ENCODE assay signal across 24 cellular contexts in genomic region chr9:136805207-136805740, GRCh38. TPM values are rescaled to one million over a fixed set of nuclear protein-coding genes. Genes with fewer than 3 reads are reported as not detected.
DNase-seq lines count a peak whose midpoint lies in the region; ATAC-seq lines count a peak whose summit lies in the region.
"Had no signal": no experiment of that assay in that cellular context is flagged by ENCODE, and none has a peak within 500 bp of the region (broad histone marks: within the 10 kb centered on the region; RNA-seq: fewer than 3 reads in every experiment).

No MANE protein-coding gene starts in this region.

- H3K4me3 ChIP-seq in CD4-positive, CD25-positive, alpha-beta regulatory T cell (ENCODE audit: low read depth, low read length) = no peak overlapping the region
- H3K4me3 ChIP-seq: BLaER1 treated with 17β-estradiol and CSF1 and Interleukin-3, amounts not matched to agents 10 nM and 100 nM; left ventricle myocardium inferior; tibial nerve had no signal

- peaks cover 3% of the 10 kb centered on the region for H3K36me3 Mint-ChIP-seq in CD4-positive, CD25-positive, alpha-beta regulatory T cell
- peaks cover 20% of the 10 kb centered on the region for H3K36me3 Mint-ChIP-seq in activated T-helper 2 cell treated with anti-CD3 and anti-CD28 coated beads, Interferon-gamma antibody, Interleukin-2, Interleukin-4, amounts not matched to agents 10 μg/mL and 5 μg/mL and 100 μg/mL, durations not matched to agents 14 hours and 24 hours and 36 hours (ENCODE audit: low read depth)
- no peaks in the 10 kb centered on the region for H3K36me3 Mint-ChIP-seq in natural killer cell treated with Interleukin-12 subunit alpha and Interleukin-12 subunit beta and Interleukin-15 and Interleukin-18, amount 100 ng/mL, for 72 hours
- peaks cover 11% of the 10 kb centered on the region for H3K36me3 Mint-ChIP-seq in activated CD8-positive, alpha-beta T cell treated with anti-CD3 and anti-CD28 coated beads, Interleukin-2, amount 10 ng/mL, durations not matched to agents 7 days and 5 days (ENCODE audit: low read depth)
- peaks cover 15% of the 10 kb centered on the region for H3K36me3 Mint-ChIP-seq in stimulated activated memory B cell treated with anti-CD40 and anti-IgM and Interleukin-4, amounts not matched to agents 10 μg/mL and 1 μg/mL and 100 μg/mL, for 72 hours

- H3K27ac Mint-ChIP-seq in CD4-positive, CD25-positive, alpha-beta regulatory T cell = peak overlapping the region in 1 of 3 donors; percentile 57
- H3K27ac Mint-ChIP-seq in activated T-helper 2 cell treated with anti-CD3 and anti-CD28 coated beads, Interferon-gamma antibody, Interleukin-2, Interleukin-4, amounts not matched to agents 10 μg/mL and 5 μg/mL and 100 μg/mL, durations not matched to agents 14 hours and 24 hours and 36 hours = no peak overlapping the region
- H3K27ac Mint-ChIP-seq in natural killer cell treated with Interleukin-12 subunit alpha and Interleukin-12 subunit beta and Interleukin-15 and Interleukin-18, amount 100 ng/mL, for 72 hours = no peak overlapping the region
- H3K27ac Mint-ChIP-seq in activated CD8-positive, alpha-beta T cell treated with anti-CD3 and anti-CD28 coated beads, Interleukin-2, amount 10 ng/mL, durations not matched to agents 7 days and 5 days = no peak overlapping the region
- H3K27ac Mint-ChIP-seq in stimulated activated memory B cell treated with anti-CD40 and anti-IgM and Interleukin-4, amounts not matched to agents 10 μg/mL and 1 μg/mL and 100 μg/mL, for 72 hours = no peak overlapping the region

- CTCF ChIA-PET in activated CD8-positive, alpha-beta T cell treated with anti-CD3 and anti-CD28 coated beads, Interleukin-2, amount 10 ng/mL, durations not matched to agents 7 days and 5 days (lab: Charles Lee) = interaction anchor here (0.9 to 4.4 kb wide), 3 partner anchors 14 to 37 kb away, joined by 3 to 29 read pairs (median 23); partner anchors contain the start of genes AJM1 and TMEM141

- intact Hi-C loops in activated T-helper 2 cell treated with anti-CD3 and anti-CD28 coated beads, Interferon-gamma antibody, Interleukin-2, Interleukin-4, amounts not matched to agents 10 μg/mL and 5 μg/mL and 100 μg/mL, durations not matched to agents 14 hours and 24 hours and 36 hours (cut with micrococcal nuclease) = loop anchor here (5.0 kb wide), 1 partner anchor 42 kb away; the partner anchor contains the start of gene PHPT1

- POLR2A ChIA-PET in activated CD8-positive, alpha-beta T cell treated with anti-CD3 and anti-CD28 coated beads, Interleukin-2, amount 10 ng/mL, durations not matched to agents 7 days and 5 days (lab: Charles Lee) = interaction anchor here (1.6 kb wide), 1 partner anchor 43 kb away, joined by 3 read pairs; no protein-coding TSS in a partner anchor

- peaks cover 18% of the 10 kb centered on the region for H3K27me3 Mint-ChIP-seq in CD4-positive, CD25-positive, alpha-beta regulatory T cell
- H3K27me3 Mint-ChIP-seq in activated T-helper 2 cell treated with anti-CD3 and anti-CD28 coated beads, Interferon-gamma antibody, Interleukin-2, Interleukin-4, amounts not matched to agents 10 μg/mL and 5 μg/mL and 100 μg/mL, durations not matched to agents 14 hours and 24 hours and 36 hours (ENCODE audit: low read depth) = peaks cover 14% of the 10 kb centered on the region
- no peaks in the 10 kb centered on the region for H3K27me3 Mint-ChIP-seq in natural killer cell treated with Interleukin-12 subunit alpha and Interleukin-12 subunit beta and Interleukin-15 and Interleukin-18, amount 100 ng/mL, for 72 hours
- H3K27me3 Mint-ChIP-seq in activated CD8-positive, alpha-beta T cell treated with anti-CD3 and anti-CD28 coated beads, Interleukin-2, amount 10 ng/mL, durations not matched to agents 7 days and 5 days (ENCODE audit: low read depth) = peaks cover 14% of the 10 kb centered on the region
- no peaks in the 10 kb centered on the region for H3K27me3 Mint-ChIP-seq in stimulated activated memory B cell treated with anti-CD40 and anti-IgM and Interleukin-4, amounts not matched to agents 10 μg/mL and 1 μg/mL and 100 μg/mL, for 72 hours

- H3K9me3 ChIP-seq in CD4-positive, CD25-positive, alpha-beta regulatory T cell (ENCODE audit: control insufficient read depth in 2 of 2, low read length in 2 of 2) = no peaks in the 10 kb centered on the region
- H3K9me3 ChIP-seq: BLaER1 treated with 17β-estradiol and CSF1 and Interleukin-3, amounts not matched to agents 10 nM and 100 nM; left ventricle myocardium inferior; tibial nerve had no signal

- peak overlapping the region; percentile 13 to 69 (median 36) for H3K4me3 Mint-ChIP-seq in CD4-positive, CD25-positive, alpha-beta regulatory T cell
- H3K4me3 Mint-ChIP-seq in activated T-helper 2 cell treated with anti-CD3 and anti-CD28 coated beads, Interferon-gamma antibody, Interleukin-2, Interleukin-4, amounts not matched to agents 10 μg/mL and 5 μg/mL and 100 μg/mL, durations not matched to agents 14 hours and 24 hours and 36 hours (ENCODE audit: low read depth) = peak overlapping the region; percentile 2
- peak overlapping the region; percentile 25 for H3K4me3 Mint-ChIP-seq in natural killer cell treated with Interleukin-12 subunit alpha and Interleukin-12 subunit beta and Interleukin-15 and Interleukin-18, amount 100 ng/mL, for 72 hours
- H3K4me3 Mint-ChIP-seq in activated CD8-positive, alpha-beta T cell treated with anti-CD3 and anti-CD28 coated beads, Interleukin-2, amount 10 ng/mL, durations not matched to agents 7 days and 5 days = no peak overlapping the region
- no peak overlapping the region for H3K4me3 Mint-ChIP-seq in stimulated activated memory B cell treated with anti-CD40 and anti-IgM and Interleukin-4, amounts not matched to agents 10 μg/mL and 1 μg/mL and 100 μg/mL, for 72 hours

- H3K4me1 Mint-ChIP-seq in CD4-positive, CD25-positive, alpha-beta regulatory T cell = peaks cover 4 to 52% (median 12%) of the 10 kb centered on the region in 4 donors
- peaks cover 23% of the 10 kb centered on the region for H3K4me1 Mint-ChIP-seq in activated T-helper 2 cell treated with anti-CD3 and anti-CD28 coated beads, Interferon-gamma antibody, Interleukin-2, Interleukin-4, amounts not matched to agents 10 μg/mL and 5 μg/mL and 100 μg/mL, durations not matched to agents 14 hours and 24 hours and 36 hours (ENCODE audit: low read depth)
- H3K4me1 Mint-ChIP-seq in natural killer cell treated with Interleukin-12 subunit alpha and Interleukin-12 subunit beta and Interleukin-15 and Interleukin-18, amount 100 ng/mL, for 72 hours (ENCODE audit: low read depth in 2 of 2) = peaks cover 14 to 16% of the 10 kb centered on the region in 2 donors
- peaks cover 37% of the 10 kb centered on the region for H3K4me1 Mint-ChIP-seq in activated CD8-positive, alpha-beta T cell treated with anti-CD3 and anti-CD28 coated beads, Interleukin-2, amount 10 ng/mL, durations not matched to agents 7 days and 5 days (ENCODE audit: low read depth)
- H3K4me1 Mint-ChIP-seq in stimulated activated memory B cell treated with anti-CD40 and anti-IgM and Interleukin-4, amounts not matched to agents 10 μg/mL and 1 μg/mL and 100 μg/mL, for 72 hours = peaks cover 59% of the 10 kb centered on the region

- H3K9me3 Mint-ChIP-seq in CD4-positive, CD25-positive, alpha-beta regulatory T cell = no peaks in the 10 kb centered on the region
- no peaks in the 10 kb centered on the region for H3K9me3 Mint-ChIP-seq in activated T-helper 2 cell treated with anti-CD3 and anti-CD28 coated beads, Interferon-gamma antibody, Interleukin-2, Interleukin-4, amounts not matched to agents 10 μg/mL and 5 μg/mL and 100 μg/mL, durations not matched to agents 14 hours and 24 hours and 36 hours
- H3K9me3 Mint-ChIP-seq in natural killer cell treated with Interleukin-12 subunit alpha and Interleukin-12 subunit beta and Interleukin-15 and Interleukin-18, amount 100 ng/mL, for 72 hours = no peaks in the 10 kb centered on the region
- no peaks in the 10 kb centered on the region for H3K9me3 Mint-ChIP-seq in activated CD8-positive, alpha-beta T cell treated with anti-CD3 and anti-CD28 coated beads, Interleukin-2, amount 10 ng/mL, durations not matched to agents 7 days and 5 days (ENCODE audit: insufficient read depth)
- no peaks in the 10 kb centered on the region for H3K9me3 Mint-ChIP-seq in stimulated activated memory B cell treated with anti-CD40 and anti-IgM and Interleukin-4, amounts not matched to agents 10 μg/mL and 1 μg/mL and 100 μg/mL, for 72 hours

- H3K36me3 ChIP-seq in CD4-positive, CD25-positive, alpha-beta regulatory T cell (ENCODE audit: control insufficient read depth, insufficient read depth, low read length) = peaks cover 7% of the 10 kb centered on the region
- H3K36me3 ChIP-seq: left ventricle myocardium inferior had no signal

- peaks cover 46% of the 10 kb centered on the region for H3K4me1 ChIP-seq in CD4-positive, CD25-positive, alpha-beta regulatory T cell (ENCODE audit: control insufficient read depth, insufficient read depth, low read length, poor library complexity, severe bottlenecking)

- no peak overlapping the region for H3K27ac ChIP-seq in CD4-positive, CD25-positive, alpha-beta regulatory T cell (ENCODE audit: insufficient read depth, low read length, poor library complexity, severe bottlenecking)
- H3K27ac ChIP-seq: BLaER1 treated with 17β-estradiol and CSF1 and Interleukin-3, amounts not matched to agents 10 nM and 100 nM; left ventricle myocardium inferior; tibial nerve had no signal

- H3K27me3 ChIP-seq in CD4-positive, CD25-positive, alpha-beta regulatory T cell (ENCODE audit: control insufficient read depth, insufficient read depth, low read length) = no peaks in the 10 kb centered on the region

- no peak for ATAC-seq in CD4-positive, CD25-positive, alpha-beta regulatory T cell (ENCODE audit: low read depth in 2 of 2)
- no peak for ATAC-seq in natural killer cell treated with Interleukin-12 subunit alpha and Interleukin-12 subunit beta and Interleukin-15 and Interleukin-18, amount 100 ng/mL, for 72 hours
- ATAC-seq in activated CD8-positive, alpha-beta T cell treated with anti-CD3 and anti-CD28 coated beads, Interleukin-2, amount 10 ng/mL, durations not matched to agents 7 days and 5 days = no peak
- ATAC-seq in stimulated activated memory B cell treated with anti-CD40 and anti-IgM and Interleukin-4, amounts not matched to agents 10 μg/mL and 1 μg/mL and 100 μg/mL, for 72 hours = no peak
- ATAC-seq: activated CD4-positive, CD25-positive, alpha-beta regulatory T cell treated with anti-CD3 and anti-CD28 coated beads, Interleukin-2, amount 50 U/mL, for 24 hours; Panc1; sciatic nerve had no signal

- DNase-seq in 8988T = peak; percentile 14
- no peak for DNase-seq in CD4-positive, CD25-positive, alpha-beta regulatory T cell
- no peak for DNase-seq in activated T-helper 2 cell treated with anti-CD3 and anti-CD28 coated beads, Interferon-gamma antibody, Interleukin-2, Interleukin-4, amounts not matched to agents 10 μg/mL and 5 μg/mL and 100 μg/mL, durations not matched to agents 14 hours and 24 hours and 36 hours (ENCODE audit: low spot score)
- no peak for DNase-seq in natural killer cell treated with Interleukin-12 subunit alpha and Interleukin-12 subunit beta and Interleukin-15 and Interleukin-18, amount 100 ng/mL, for 72 hours (ENCODE audit: low spot score)
- DNase-seq in activated CD8-positive, alpha-beta T cell treated with anti-CD3 and anti-CD28 coated beads, Interleukin-2, amount 10 ng/mL, durations not matched to agents 7 days and 5 days = no peak
- no peak for DNase-seq in stimulated activated CD8-positive, alpha-beta memory T cell treated with anti-CD3 and anti-CD28 coated beads, Interleukin-4, amount 100 ng/mL, for 48 hours
- DNase-seq: activated CD8-positive, alpha-beta memory T cell treated with anti-CD3 and anti-CD28 coated beads, Interleukin-2, amount 50 U/mL, for 4 hours; activated naive CD4-positive, alpha-beta T cell; cerebellar nuclear complex; DMS153; effector memory CD4-positive, alpha-beta T cell; NCI-H69; stimulated activated naive CD4-positive, alpha-beta T cell treated with Interleukin-2 at 50 U/mL for 16 hours; T-helper 9 cell had no signal

RNA-seq across cellular contexts. Expression of gene RABL6, which starts 2.5 kb away (rescaled TPM):
- 63.6 TPM for total RNA-seq in CD4-positive, CD25-positive, alpha-beta regulatory T cell
- 10 to 100 TPM in 2 of 4 donors, 1 to 10 TPM in 2; 9.4 to 13.9 (median 10.6) TPM for polyA plus RNA-seq in CD4-positive, CD25-positive, alpha-beta regulatory T cell
- total RNA-seq in activated T-helper 2 cell treated with anti-CD3 and anti-CD28 coated beads, Interferon-gamma antibody, Interleukin-2, Interleukin-4, amounts not matched to agents 10 μg/mL and 5 μg/mL and 100 μg/mL, durations not matched to agents 14 hours and 24 hours and 36 hours = 108 and 111 TPM in 2 replicates
- total RNA-seq in natural killer cell treated with Interleukin-12 subunit alpha and Interleukin-12 subunit beta and Interleukin-15 and Interleukin-18, amount 100 ng/mL, for 72 hours = 100 to 1,000 TPM in 1 of 2 donors, 10 to 100 TPM in 1; 74.1 to 151 TPM
- 100 to 1,000 TPM; 117 to 118 TPM for total RNA-seq in activated CD8-positive, alpha-beta T cell treated with anti-CD3 and anti-CD28 coated beads, Interleukin-2, amount 10 ng/mL, durations not matched to agents 7 days and 5 days

RNA-seq across cellular contexts. Expression of gene CCDC183, which starts 9.1 kb away (rescaled TPM):
- total RNA-seq in CD4-positive, CD25-positive, alpha-beta regulatory T cell = 2.3 TPM
- polyA plus RNA-seq in CD4-positive, CD25-positive, alpha-beta regulatory T cell = under 1 TPM in 3 of 4 donors, not detected in 1; 0.16 to 0.72 (median 0.58) TPM
- total RNA-seq in activated T-helper 2 cell treated with anti-CD3 and anti-CD28 coated beads, Interferon-gamma antibody, Interleukin-2, Interleukin-4, amounts not matched to agents 10 μg/mL and 5 μg/mL and 100 μg/mL, durations not matched to agents 14 hours and 24 hours and 36 hours = 0.11 TPM in 1 of 2 replicates, not detected in the other
- under 1 TPM; 0.38 to 0.45 TPM for total RNA-seq in natural killer cell treated with Interleukin-12 subunit alpha and Interleukin-12 subunit beta and Interleukin-15 and Interleukin-18, amount 100 ng/mL, for 72 hours
- total RNA-seq in activated CD8-positive, alpha-beta T cell treated with anti-CD3 and anti-CD28 coated beads, Interleukin-2, amount 10 ng/mL, durations not matched to agents 7 days and 5 days = under 1 TPM; 0.26 to 0.44 TPM

RNA-seq across cellular contexts. Expression of gene TMEM141, which starts 14.1 kb away (rescaled TPM):
- total RNA-seq in CD4-positive, CD25-positive, alpha-beta regulatory T cell = 20.7 TPM
- 10 to 100 TPM; 28.2 to 39.3 (median 35.5) TPM for polyA plus RNA-seq in CD4-positive, CD25-positive, alpha-beta regulatory T cell
- total RNA-seq in activated T-helper 2 cell treated with anti-CD3 and anti-CD28 coated beads, Interferon-gamma antibody, Interleukin-2, Interleukin-4, amounts not matched to agents 10 μg/mL and 5 μg/mL and 100 μg/mL, durations not matched to agents 14 hours and 24 hours and 36 hours = 34.4 and 34.7 TPM in 2 replicates
- total RNA-seq in natural killer cell treated with Interleukin-12 subunit alpha and Interleukin-12 subunit beta and Interleukin-15 and Interleukin-18, amount 100 ng/mL, for 72 hours = 10 to 100 TPM; 31.9 to 50.5 TPM
- total RNA-seq in activated CD8-positive, alpha-beta T cell treated with anti-CD3 and anti-CD28 coated beads, Interleukin-2, amount 10 ng/mL, durations not matched to agents 7 days and 5 days = 10 to 100 TPM; 39.9 to 43.2 TPM

RNA-seq across cellular contexts. Expression of gene AJM1, which starts 37.0 kb away (rescaled TPM):
- total RNA-seq in CD4-positive, CD25-positive, alpha-beta regulatory T cell = 4.3 TPM
- under 1 TPM in 2 of 4 donors, not detected in 2; 0.10 to 0.11 TPM for polyA plus RNA-seq in CD4-positive, CD25-positive, alpha-beta regulatory T cell
- 5.0 and 5.1 TPM in 2 replicates for total RNA-seq in activated T-helper 2 cell treated with anti-CD3 and anti-CD28 coated beads, Interferon-gamma antibody, Interleukin-2, Interleukin-4, amounts not matched to agents 10 μg/mL and 5 μg/mL and 100 μg/mL, durations not matched to agents 14 hours and 24 hours and 36 hours
- 10 to 100 TPM in 1 of 2 donors, 1 to 10 TPM in 1; 7.8 to 11.2 TPM for total RNA-seq in natural killer cell treated with Interleukin-12 subunit alpha and Interleukin-12 subunit beta and Interleukin-15 and Interleukin-18, amount 100 ng/mL, for 72 hours
- total RNA-seq in activated CD8-positive, alpha-beta T cell treated with anti-CD3 and anti-CD28 coated beads, Interleukin-2, amount 10 ng/mL, durations not matched to agents 7 days and 5 days = 1 to 10 TPM; 5.3 to 5.6 TPM

RNA-seq across cellular contexts. Expression of gene LCN15, which starts 41.0 kb away (rescaled TPM):
- not detected for total RNA-seq in CD4-positive, CD25-positive, alpha-beta regulatory T cell
- not detected for polyA plus RNA-seq in CD4-positive, CD25-positive, alpha-beta regulatory T cell
- total RNA-seq in activated T-helper 2 cell treated with anti-CD3 and anti-CD28 coated beads, Interferon-gamma antibody, Interleukin-2, Interleukin-4, amounts not matched to agents 10 μg/mL and 5 μg/mL and 100 μg/mL, durations not matched to agents 14 hours and 24 hours and 36 hours = not detected in 2 replicates
- total RNA-seq in natural killer cell treated with Interleukin-12 subunit alpha and Interleukin-12 subunit beta and Interleukin-15 and Interleukin-18, amount 100 ng/mL, for 72 hours = not detected
- not detected for total RNA-seq in activated CD8-positive, alpha-beta T cell treated with anti-CD3 and anti-CD28 coated beads, Interleukin-2, amount 10 ng/mL, durations not matched to agents 7 days and 5 days
- total RNA-seq: aorta, mononuclear cell, osteocyte, sciatic nerve, tibial nerve had no signal

Comparison
In these comparisons a context has a peak if more than half of its experiments do, and no peak if none do; other contexts are left out.
1. H3K4me3 Mint-ChIP-seq: peak in CD4-positive, CD25-positive, alpha-beta regulatory T cell (4 of 4), activated T-helper 2 cell treated with anti-CD3 and anti-CD28 coated beads, Interferon-gamma antibody, Interleukin-2, Interleukin-4, amounts not matched to agents 10 μg/mL and 5 μg/mL and 100 μg/mL, durations not matched to agents 14 hours and 24 hours and 36 hours (single experiment) and natural killer cell treated with Interleukin-12 subunit alpha and Interleukin-12 subunit beta and Interleukin-15 and Interleukin-18, amount 100 ng/mL, for 72 hours (single experiment); none in activated CD8-positive, alpha-beta T cell treated with anti-CD3 and anti-CD28 coated beads, Interleukin-2, amount 10 ng/mL, durations not matched to agents 7 days and 5 days (single experiment) and stimulated activated memory B cell treated with anti-CD40 and anti-IgM and Interleukin-4, amounts not matched to agents 10 μg/mL and 1 μg/mL and 100 μg/mL, for 72 hours (single experiment).